In the genomic region with DNA sequence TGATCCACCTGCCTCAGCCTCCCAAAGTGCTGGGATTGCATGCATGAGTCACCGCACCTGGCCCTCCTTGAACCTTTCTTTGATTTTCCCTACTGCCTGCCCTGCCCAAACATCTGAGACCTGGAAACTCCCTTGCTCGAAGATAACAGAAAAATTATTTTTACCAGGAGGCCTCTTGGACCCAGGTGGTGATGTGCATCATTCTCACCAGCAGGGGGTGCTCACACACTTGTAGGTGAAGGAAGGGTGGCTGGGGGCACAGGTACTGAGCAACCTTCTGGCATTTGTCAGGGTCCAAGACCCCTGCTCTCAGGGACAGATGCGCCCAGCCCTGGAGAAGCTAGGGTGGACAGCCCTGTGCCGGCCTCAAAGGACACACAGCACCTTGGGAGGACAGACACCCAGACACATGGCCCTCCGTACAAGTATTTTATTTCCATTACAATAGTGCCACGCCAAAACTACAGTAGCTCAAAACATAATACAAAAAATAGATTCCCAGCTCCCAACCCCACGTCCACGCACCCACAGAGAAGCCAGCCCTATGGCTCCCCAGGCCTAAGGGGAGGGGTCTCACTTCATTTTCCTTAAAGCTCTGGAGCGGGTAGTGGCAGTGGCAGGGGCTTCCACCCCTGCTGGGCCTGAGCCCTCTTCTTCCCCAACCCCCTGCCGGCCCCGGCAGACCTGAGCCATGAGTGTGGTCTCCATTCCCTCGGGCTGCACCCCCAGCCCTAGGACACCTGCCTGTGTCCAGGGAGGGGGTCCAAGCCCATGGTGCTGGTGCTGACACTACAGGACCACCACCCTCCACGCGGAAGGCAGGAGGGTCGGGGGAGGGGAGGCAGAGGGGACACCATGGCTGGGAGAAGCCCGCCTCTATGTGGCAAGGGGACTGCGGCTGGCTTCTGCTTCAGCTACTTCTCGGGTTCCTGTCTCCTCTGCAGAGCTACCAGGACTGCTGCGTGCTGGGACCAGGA, we compare ENCODE assay signal across 9 cellular contexts. TPM values are rescaled to one million over a fixed set of nuclear protein-coding genes. Genes with fewer than 3 reads are reported as not detected.
A peak's percentile ranks its signal among the peaks of the same experiment; 100 is the strongest.
DNase-seq lines count a peak whose midpoint lies in the region; TF ChIP-seq lines count a peak whose summit lies in the region.
"Had no signal": no experiment of that assay in that cellular context is flagged by ENCODE, and none has a peak within 500 bp of the region (broad histone marks: within the 10 kb centered on the region; RNA-seq: fewer than 3 reads in every experiment).

No MANE protein-coding gene starts in this region.

- H3K4me1 Mint-ChIP-seq in CD4-positive, alpha-beta memory T cell: peaks cover 2 to 9% (median 4%) of the 10 kb centered on the region in 4 donors

- intact Hi-C loops in CD4-positive, alpha-beta memory T cell (cut with micrococcal nuclease): loop anchor here (1.0 to 2.0 kb wide), 2 partner anchors 151 to 442 kb away; no protein-coding TSS in a partner anchor
- intact Hi-C loops in adrenal gland (cut with DNase I): no loop called here

- H3K9me3 ChIP-seq in CD4-positive, alpha-beta memory T cell (ENCODE audit: control insufficient read depth in 1 of 2, low read length in 2 of 2): no peaks in the 10 kb centered on the region
- no peaks in the 10 kb centered on the region for H3K9me3 ChIP-seq in adrenal gland (replicated peaks in 1 of 3)

- POLR2A ChIA-PET in CD4-positive, alpha-beta memory T cell (lab: Charles Lee; ENCODE audit: partially characterized antibody): interaction anchor here (0.8 to 1.0 kb wide), 2 partner anchors 152 to 173 kb away, joined by 3 to 4 read pairs; no protein-coding TSS in a partner anchor

- no peak overlapping the region for H3K4me3 Mint-ChIP-seq in CD4-positive, alpha-beta memory T cell
- H3K4me3 Mint-ChIP-seq: IgD-negative memory B cell had no signal

- peak; percentile 56 to 70 (median 61) for DNase-seq in CD4-positive, alpha-beta memory T cell
- peak in 1 of 2 experiments; percentile 64 for DNase-seq in HL-60 (ENCODE audit: low read depth in 1 of 2, low spot score in 1 of 2)
- peak; percentile 22 to 66 (median 54) for DNase-seq in T-helper 2 cell
- peak; percentile 61 to 81 (median 70) for DNase-seq in adrenal gland
- DNase-seq in iris pigment epithelial cell (ENCODE audit: low read depth): peak; percentile 38
- DNase-seq in stimulated activated CD4-positive, alpha-beta T cell treated with anti-CD3 and anti-CD28 coated beads, Interleukin-4, amount 100 ng/mL, for 1 hour: peak; percentile 70
- DNase-seq in NCI-H774 (lab: John Stamatoyannopoulos, UW): no peak
- no peak for DNase-seq in ureter (ENCODE audit: low spot score)

- H3K4me3 ChIP-seq in CD4-positive, alpha-beta memory T cell (ENCODE audit: low read length in 2 of 2): no peak overlapping the region
- H3K4me3 ChIP-seq in HL-60 (replicated peaks; ENCODE audit: insufficient read depth, low read length) (no peak overlapping the region), adrenal gland (no peak overlapping the region)

- peaks cover 0 to 1% (median 0%) of the 10 kb centered on the region in 8 donors for H3K9me3 Mint-ChIP-seq in CD4-positive, alpha-beta memory T cell
- H3K9me3 Mint-ChIP-seq: IgD-negative memory B cell had no signal

- no peak for TF ChIP-seq POLR2A in adrenal gland (IDR thresholded peaks at IDR 0.05)

- H3K36me3 Mint-ChIP-seq in CD4-positive, alpha-beta memory T cell: peaks cover 7 to 37% of the 10 kb centered on the region in 2 donors

- H3K27ac ChIP-seq in CD4-positive, alpha-beta memory T cell (ENCODE audit: low read depth, low read length): no peak overlapping the region
- H3K27ac ChIP-seq in HL-60 (replicated peaks) (no peak overlapping the region), adrenal gland (peak overlapping the region in 1 of 5 donors; percentile 26)

- no peaks in the 10 kb centered on the region for H3K4me1 ChIP-seq in CD4-positive, alpha-beta memory T cell (ENCODE audit: insufficient read depth, low read length)
- H3K4me1 ChIP-seq in adrenal gland (replicated peaks in 1 of 2): no peaks in the 10 kb centered on the region

- peak overlapping the region in 6 of 7 donors; percentile 27 to 80 (median 68) for H3K27ac Mint-ChIP-seq in CD4-positive, alpha-beta memory T cell

- CTCF ChIA-PET in CD4-positive, alpha-beta memory T cell (lab: Charles Lee; ENCODE audit: partially characterized antibody): interaction anchor here (0.6 to 4.0 kb wide), 19 partner anchors 8 to 551 kb away, joined by 3 to 57 read pairs (median 4); no protein-coding TSS in a partner anchor

- TF ChIP-seq CTCF in HL-60 (IDR thresholded peaks at IDR 0.05; ENCODE audit: insufficient read depth, low read length): peak; percentile 69
- TF ChIP-seq CTCF in adrenal gland (IDR thresholded peaks at IDR 0.05): peak; percentile 55 to 68 (median 64)

- H3K27me3 ChIP-seq in CD4-positive, alpha-beta memory T cell (ENCODE audit: insufficient read depth, low read length): no peaks in the 10 kb centered on the region
- H3K27me3 ChIP-seq in HL-60 (ENCODE audit: insufficient read depth, poor library complexity, severe bottlenecking) (no peaks in the 10 kb centered on the region), adrenal gland (no peaks in the 10 kb centered on the region)

- H3K27me3 Mint-ChIP-seq in CD4-positive, alpha-beta memory T cell: no peaks in the 10 kb centered on the region
- H3K27me3 Mint-ChIP-seq: IgD-negative memory B cell had no signal

- H3K36me3 ChIP-seq in CD4-positive, alpha-beta memory T cell (ENCODE audit: insufficient read depth, low read length): peaks cover 22% of the 10 kb centered on the region
- peaks cover 0 to 47% of the 10 kb centered on the region in 2 donors for H3K36me3 ChIP-seq in adrenal gland (replicated peaks in 1 of 2)

- 68 to 83% (median 79%) methylated on average over 11 to 19 of the region's 19 CpGs for WGBS in adrenal gland, 4 donors

RNA-seq across cellular contexts. Expression of gene EIF4G3, which starts 40.4 kb away (rescaled TPM):
- 10 to 100 TPM; 16.6 to 18.0 TPM for total RNA-seq in CD4-positive, alpha-beta memory T cell
- 1 to 10 TPM; 1.6 to 9.6 TPM for polyA plus RNA-seq in CD4-positive, alpha-beta memory T cell
- 10 to 100 TPM; 38.9 to 57.4 (median 52.3) TPM for total RNA-seq in adrenal gland
- 10 to 100 TPM; 30.7 to 58.7 (median 43.6) TPM for polyA plus RNA-seq in adrenal gland
- total RNA-seq in ureter: 93.9 TPM

Comparison
In these comparisons a context has a peak if more than half of its experiments do, and no peak if none do; other contexts are left out.
1. DNase-seq: peak in CD4-positive, alpha-beta memory T cell (5 of 5), T-helper 2 cell (5 of 5), adrenal gland (7 of 7), iris pigment epithelial cell (single experiment) and stimulated activated CD4-positive, alpha-beta T cell treated with anti-CD3 and anti-CD28 coated beads, Interleukin-4, amount 100 ng/mL, for 1 hour (single experiment); none in NCI-H774 (single experiment) and ureter (single experiment).